Comparison of ENCODE assay signal across 9 cellular contexts in genomic region chr15:31266712-31267111, GRCh38. TPM values are rescaled to one million over a fixed set of nuclear protein-coding genes. Genes with fewer than 3 reads are reported as not detected.
DNase-seq lines count a peak whose midpoint lies in the region; ATAC-seq and TF ChIP-seq lines count a peak whose summit lies in the region.
"Had no signal": no experiment of that assay in that cellular context is flagged by ENCODE, and none has a peak within 500 bp of the region (broad histone marks: within the 10 kb centered on the region; RNA-seq: fewer than 3 reads in every experiment).

No MANE protein-coding gene starts in this region.

- no peaks in the 10 kb centered on the region for H3K27me3 ChIP-seq in foreskin keratinocyte
- H3K27me3 ChIP-seq: uterus had no signal

- H3K27ac Mint-ChIP-seq in naive thymus-derived CD8-positive, alpha-beta T cell = peak overlapping the region; percentile 93 to 100 (median 97)

- peak; percentile 14 for ATAC-seq in GM18505 (IDR thresholded peaks at IDR 0.05; ENCODE audit: unreplicated experiment)
- ATAC-seq in GM21825 (IDR thresholded peaks at IDR 0.05; ENCODE audit: unreplicated experiment) = peak; percentile 14
- ATAC-seq in naive thymus-derived CD8-positive, alpha-beta T cell = peak; percentile 11 to 36
- ATAC-seq in foreskin keratinocyte = no peak

- H3K4me3 Mint-ChIP-seq in naive thymus-derived CD8-positive, alpha-beta T cell = peak overlapping the region; percentile 62 to 85 (median 80)

- TF ChIP-seq POLR2A in GM18505 (IDR thresholded peaks at IDR 0.05; ENCODE audit: borderline replicate concordance, extremely low read depth, insufficient read depth, insufficient read length) = no peak

- POLR2A ChIA-PET in naive thymus-derived CD8-positive, alpha-beta T cell (lab: Charles Lee) = interaction anchor here (0.7 to 12.4 kb wide), 25 partner anchors 8 to 222 kb away, joined by 3 to 208 read pairs (median 8); partner anchors contain the start of gene KLF13

- H3K27ac ChIP-seq in foreskin keratinocyte = no peak overlapping the region
- H3K27ac ChIP-seq: uterus had no signal

- H3K27me3 Mint-ChIP-seq in naive thymus-derived CD8-positive, alpha-beta T cell = no peaks in the 10 kb centered on the region

- no peak for TF ChIP-seq CTCF in foreskin keratinocyte (conservative IDR thresholded peaks at IDR 0.05)

- DNase-seq in RPMI8226 (peak; percentile 71), NCI-H146 treated with DMSO at 0.1 percent for 48 hours (lab: John Stamatoyannopoulos, UW; ENCODE audit: unreplicated experiment) (no peak), retina (no peak), foreskin keratinocyte (no peak), NCI-H1105 (lab: John Stamatoyannopoulos, UW) (no peak)
- no peak for DNase-seq in naive thymus-derived CD8-positive, alpha-beta T cell

- no peaks in the 10 kb centered on the region for H3K36me3 Mint-ChIP-seq in naive thymus-derived CD8-positive, alpha-beta T cell

- H3K4me1 ChIP-seq in foreskin keratinocyte = no peaks in the 10 kb centered on the region
- H3K4me1 ChIP-seq: uterus had no signal

- peaks cover 51 to 96% (median 94%) of the 10 kb centered on the region in 4 donors for H3K4me1 Mint-ChIP-seq in naive thymus-derived CD8-positive, alpha-beta T cell

- H3K9me3 Mint-ChIP-seq in naive thymus-derived CD8-positive, alpha-beta T cell = no peaks in the 10 kb centered on the region

RNA-seq across cellular contexts. Expression of gene KLF13, which starts 59.9 kb away (rescaled TPM):
- 100 to 1,000 TPM; 240 to 244 TPM for total RNA-seq in naive thymus-derived CD8-positive, alpha-beta T cell
- polyA plus RNA-seq in naive thymus-derived CD8-positive, alpha-beta T cell = 100 to 1,000 TPM in 1 of 3 donors, 10 to 100 TPM in 2; 70.1 to 102 (median 93.7) TPM
- total RNA-seq in foreskin keratinocyte = 57.9 and 58.1 TPM in 2 replicates
- polyA plus RNA-seq in foreskin keratinocyte = 54.9 and 55.8 TPM in 2 replicates
